In the genomic region with DNA sequence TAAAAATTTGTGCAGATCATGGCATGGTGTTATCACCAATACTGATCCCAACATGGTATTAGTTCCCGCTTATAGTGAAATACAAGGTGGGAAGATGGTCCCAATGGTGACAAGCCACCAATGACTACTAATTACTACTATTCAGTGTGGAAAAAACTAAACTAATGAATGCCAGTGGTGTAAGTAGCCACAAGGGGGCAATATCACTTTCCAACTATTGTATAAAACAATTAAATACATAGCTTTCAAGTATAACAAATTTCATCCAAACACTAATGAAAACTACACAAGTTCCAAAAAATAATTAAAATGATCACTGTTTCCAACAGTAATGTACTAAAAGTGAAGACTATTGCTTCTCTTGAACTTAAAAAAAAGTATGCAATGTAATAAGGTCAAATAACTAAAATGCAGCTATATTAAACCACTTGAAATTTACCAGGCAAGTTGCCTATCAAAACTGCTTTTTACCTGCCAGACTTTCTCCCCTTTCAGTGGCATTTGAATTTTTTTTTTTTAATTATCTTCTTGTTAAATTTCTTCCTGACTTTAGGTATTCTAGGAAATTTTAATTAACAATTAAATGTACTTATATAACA, we compare ENCODE assay signal across 8 cellular contexts. TPM values are rescaled to one million over a fixed set of nuclear protein-coding genes. Genes with fewer than 3 reads are reported as not detected.
DNase-seq lines count a peak whose midpoint lies in the region; ATAC-seq and TF ChIP-seq lines count a peak whose summit lies in the region.

No MANE protein-coding gene starts in this region.

- H3K27me3 ChIP-seq in BE2C: no peaks in the 10 kb centered on the region
- H3K27me3 ChIP-seq in lower lobe of right lung (ENCODE audit: low read depth): no peaks in the 10 kb centered on the region

- TF ChIP-seq CTCF in BE2C (IDR thresholded peaks at IDR 0.05; ENCODE audit: low read depth, low read length) (peak; percentile 75), cardiac fibroblast (IDR thresholded peaks at IDR 0.05; ENCODE audit: low read depth, low read length) (peak; percentile 61), lower lobe of right lung (IDR thresholded peaks at IDR 0.05) (peak; percentile 73)

- no peak overlapping the region for H3K27ac ChIP-seq in lower lobe of right lung

- no peaks in the 10 kb centered on the region for H3K9me3 Mint-ChIP-seq in activated naive CD8-positive, alpha-beta T cell treated with anti-CD3 and anti-CD28 coated beads, Interleukin-2, amount 50 U/mL, for 24 hours

- H3K36me3 ChIP-seq in BE2C (peaks cover 15% of the 10 kb centered on the region), lower lobe of right lung (peaks cover 44% of the 10 kb centered on the region)

- intact Hi-C loops in lower lobe of right lung (cut with DNase I): loop anchor here (10.0 kb wide), 1 partner anchor 170 kb away; no protein-coding TSS in a partner anchor

- H3K4me3 ChIP-seq in BE2C (ENCODE audit: low read depth, low read length): no peak overlapping the region
- no peak overlapping the region for H3K4me3 ChIP-seq in cardiac fibroblast (replicated peaks in 1 of 2; ENCODE audit: low read depth in 2 of 2, low read length in 2 of 2)
- H3K4me3 ChIP-seq in lower lobe of right lung: no peak overlapping the region

- H3K4me1 ChIP-seq in BE2C (no peaks in the 10 kb centered on the region), lower lobe of right lung (no peaks in the 10 kb centered on the region)

- peaks cover 15% of the 10 kb centered on the region for H3K36me3 Mint-ChIP-seq in activated naive CD8-positive, alpha-beta T cell treated with anti-CD3 and anti-CD28 coated beads, Interleukin-2, amount 50 U/mL, for 24 hours (ENCODE audit: low read depth)

- no peak for DNase-seq in BE2C
- DNase-seq in H4 (ENCODE audit: low spot score): peak; percentile 24
- peak; percentile 48 for DNase-seq in NCI-H748 (lab: John Stamatoyannopoulos, UW; ENCODE audit: unreplicated experiment)
- DNase-seq in cardiac fibroblast (ENCODE audit: low read depth in 2 of 2): peak; percentile 62 to 63
- DNase-seq in lower lobe of right lung: no peak
- no peak for DNase-seq in occipital lobe (lab: John Stamatoyannopoulos, UW)
- no peak for DNase-seq in activated naive CD8-positive, alpha-beta T cell treated with anti-CD3 and anti-CD28 coated beads, Interleukin-2, amount 50 U/mL, for 24 hours

- no peak overlapping the region for H3K4me3 Mint-ChIP-seq in activated naive CD8-positive, alpha-beta T cell treated with anti-CD3 and anti-CD28 coated beads, Interleukin-2, amount 50 U/mL, for 24 hours

- peaks cover 18% of the 10 kb centered on the region for H3K4me1 Mint-ChIP-seq in activated naive CD8-positive, alpha-beta T cell treated with anti-CD3 and anti-CD28 coated beads, Interleukin-2, amount 50 U/mL, for 24 hours

- no peak overlapping the region for H3K27ac Mint-ChIP-seq in activated naive CD8-positive, alpha-beta T cell treated with anti-CD3 and anti-CD28 coated beads, Interleukin-2, amount 50 U/mL, for 24 hours

- H3K9me3 ChIP-seq in BE2C (no peaks in the 10 kb centered on the region), lower lobe of right lung (no peaks in the 10 kb centered on the region)

- ATAC-seq in lower lobe of right lung: peak; percentile 59 to 64
- ATAC-seq in activated naive CD8-positive, alpha-beta T cell treated with anti-CD3 and anti-CD28 coated beads, Interleukin-2, amount 50 U/mL, for 24 hours: no peak
- ATAC-seq in GM19023 (IDR thresholded peaks at IDR 0.05; ENCODE audit: unreplicated experiment): no peak

- H3K27me3 Mint-ChIP-seq in activated naive CD8-positive, alpha-beta T cell treated with anti-CD3 and anti-CD28 coated beads, Interleukin-2, amount 50 U/mL, for 24 hours: no peaks in the 10 kb centered on the region

RNA-seq across cellular contexts. Expression of gene PAPLN, which starts 58.0 kb away (rescaled TPM):
- 2.9 TPM for polyA plus RNA-seq in BE2C (2012; ENCODE audit: insufficient read depth, insufficient read length, low read depth)
- not detected in 2 replicates for total RNA-seq in H4 (2014; rRNA removed; shearing (Covaris generic))
- total RNA-seq in lower lobe of right lung (10.7 TPM), occipital lobe (1.6 TPM)

Comparison
In these comparisons a context has a peak if more than half of its experiments do, and no peak if none do; other contexts are left out.
1. DNase-seq: peak in H4 (single experiment), NCI-H748 (single experiment) and cardiac fibroblast (2 of 2); none in BE2C (single experiment), lower lobe of right lung (single experiment), occipital lobe (single experiment) and activated naive CD8-positive, alpha-beta T cell treated with anti-CD3 and anti-CD28 coated beads, Interleukin-2, amount 50 U/mL, for 24 hours (single experiment).
2. ATAC-seq: peak in lower lobe of right lung (2 of 2); none in activated naive CD8-positive, alpha-beta T cell treated with anti-CD3 and anti-CD28 coated beads, Interleukin-2, amount 50 U/mL, for 24 hours (single experiment) and GM19023 (single experiment).
3. Peak in every context shown above with its lines, with median percentiles within 50 percentile points of each other: CTCF ChIP-seq.